In genomic region chr11:10294289-10294953, GRCh38 we compare ENCODE assay signal across 8 cellular contexts. TPM values are rescaled to one million over a fixed set of nuclear protein-coding genes. Genes with fewer than 3 reads are reported as not detected.
DNase-seq lines count a peak whose midpoint lies in the region; ATAC-seq, FAIRE-seq and TF ChIP-seq lines count a peak whose summit lies in the region.

No MANE protein-coding gene starts in this region.

- no peaks in the 10 kb centered on the region for H3K9me3 Mint-ChIP-seq in activated CD4-positive, alpha-beta T cell treated with anti-CD3 and anti-CD28 coated beads for 36 hours (ENCODE audit: low read depth)
- H3K9me3 Mint-ChIP-seq in effector memory CD8-positive, alpha-beta T cell: no peaks in the 10 kb centered on the region
- H3K9me3 Mint-ChIP-seq in type B pancreatic cell: no peaks in the 10 kb centered on the region

- H3K4me1 Mint-ChIP-seq in activated CD4-positive, alpha-beta T cell treated with anti-CD3 and anti-CD28 coated beads for 36 hours: peaks cover 39% of the 10 kb centered on the region
- peaks cover 31 to 39% of the 10 kb centered on the region in 2 donors for H3K4me1 Mint-ChIP-seq in effector memory CD8-positive, alpha-beta T cell (ENCODE audit: low read depth in 2 of 2)
- H3K4me1 Mint-ChIP-seq in type B pancreatic cell (ENCODE audit: unreplicated experiment): peaks cover 30% of the 10 kb centered on the region

- H3K36me3 Mint-ChIP-seq in activated CD4-positive, alpha-beta T cell treated with anti-CD3 and anti-CD28 coated beads for 36 hours (ENCODE audit: low read depth): no peaks in the 10 kb centered on the region
- H3K36me3 Mint-ChIP-seq in effector memory CD8-positive, alpha-beta T cell (ENCODE audit: insufficient read depth): peaks cover 12% of the 10 kb centered on the region
- peaks cover 4% of the 10 kb centered on the region for H3K36me3 Mint-ChIP-seq in type B pancreatic cell

- no peak for DNase-seq in activated CD4-positive, alpha-beta T cell treated with anti-CD3 and anti-CD28 coated beads for 36 hours
- no peak for DNase-seq in activated CD4-positive, alpha-beta T cell treated with anti-CD3 and anti-CD28 coated beads for 1 hour
- peak; percentile 44 for DNase-seq in RWPE1 (ENCODE audit: low spot score)
- no peak for DNase-seq in effector memory CD8-positive, alpha-beta T cell
- DNase-seq in medulla oblongata (ENCODE audit: extremely low spot score): peak; percentile 18
- DNase-seq in type B pancreatic cell (ENCODE audit: extremely low spot score, unreplicated experiment): no peak
- DNase-seq in D721Med (ENCODE audit: insufficient read length, low spot score): no peak

- H3K27me3 Mint-ChIP-seq in activated CD4-positive, alpha-beta T cell treated with anti-CD3 and anti-CD28 coated beads for 36 hours: peaks cover 31% of the 10 kb centered on the region
- peaks cover 22 to 23% of the 10 kb centered on the region in 2 donors for H3K27me3 Mint-ChIP-seq in effector memory CD8-positive, alpha-beta T cell
- H3K27me3 Mint-ChIP-seq in type B pancreatic cell: no peaks in the 10 kb centered on the region

- no peak for ATAC-seq in activated CD4-positive, alpha-beta T cell treated with anti-CD3 and anti-CD28 coated beads for 36 hours
- ATAC-seq in effector memory CD8-positive, alpha-beta T cell (replicated peaks): no peak
- no peak for ATAC-seq in GM21737 (IDR thresholded peaks at IDR 0.05; ENCODE audit: unreplicated experiment)

- no peak for FAIRE-seq in D721Med (lab: Jason Lieb, UNC)

- peak overlapping the region; percentile 69 for H3K4me3 Mint-ChIP-seq in activated CD4-positive, alpha-beta T cell treated with anti-CD3 and anti-CD28 coated beads for 36 hours
- H3K4me3 Mint-ChIP-seq in effector memory CD8-positive, alpha-beta T cell: peak overlapping the region; percentile 77 to 79
- peak overlapping the region; percentile 96 for H3K4me3 Mint-ChIP-seq in type B pancreatic cell

- CTCF ChIA-PET in activated CD4-positive, alpha-beta T cell treated with anti-CD3 and anti-CD28 coated beads for 36 hours (lab: Charles Lee): interaction anchor here (1.3 kb wide), 1 partner anchor 12 kb away, joined by 3 read pairs; no protein-coding TSS in a partner anchor
- CTCF ChIA-PET in RWPE1 (lab: Yijun Ruan, JAX): no interaction called here

- POLR2A ChIA-PET in activated CD4-positive, alpha-beta T cell treated with anti-CD3 and anti-CD28 coated beads for 36 hours (lab: Charles Lee): no interaction called here
- POLR2A ChIA-PET in RWPE1 (lab: Yijun Ruan, JAX; ENCODE audit: low non-redundant PET): no interaction called here

- TF ChIP-seq CTCF in RWPE1 (conservative IDR thresholded peaks at IDR 0.05; ENCODE audit: low read depth) (no peak), type B pancreatic cell (conservative IDR thresholded peaks at IDR 0.05) (no peak), D721Med (IDR thresholded peaks at IDR 0.05; ENCODE audit: insufficient read depth, missing control alignments) (no peak)

- H3K27ac Mint-ChIP-seq in activated CD4-positive, alpha-beta T cell treated with anti-CD3 and anti-CD28 coated beads for 36 hours: no peak overlapping the region
- peak overlapping the region in 1 of 2 donors; percentile 81 for H3K27ac Mint-ChIP-seq in effector memory CD8-positive, alpha-beta T cell
- peak overlapping the region; percentile 96 for H3K27ac Mint-ChIP-seq in type B pancreatic cell

- peak overlapping the region; percentile 90 for H3K27ac ChIP-seq in RWPE1

- intact Hi-C loops in activated CD4-positive, alpha-beta T cell treated with anti-CD3 and anti-CD28 coated beads for 36 hours (cut with DNase I, micrococcal nuclease): loop anchor here (1.0 kb wide), 2 partner anchors 10 to 13 kb away; no protein-coding TSS in a partner anchor

RNA-seq across cellular contexts. Expression of gene SBF2, which starts 0.4 kb away (rescaled TPM):
- 1 to 10 TPM; 7.1 to 8.1 TPM for total RNA-seq in activated CD4-positive, alpha-beta T cell treated with anti-CD3 and anti-CD28 coated beads for 36 hours
- total RNA-seq in type B pancreatic cell (ENCODE audit: low replicate concordance): 30.4 and 39.5 TPM in 2 replicates

RNA-seq across cellular contexts. Expression of gene ADM, which starts 10.5 kb away (rescaled TPM):
- total RNA-seq in activated CD4-positive, alpha-beta T cell treated with anti-CD3 and anti-CD28 coated beads for 36 hours: 10 to 100 TPM; 11.7 to 14.4 TPM
- total RNA-seq in type B pancreatic cell (ENCODE audit: low replicate concordance): 28.8 and 67.2 TPM in 2 replicates

Comparison
In these comparisons a context has a peak if more than half of its experiments do, and no peak if none do; other contexts are left out.
1. DNase-seq: peak in RWPE1 (single experiment) and medulla oblongata (single experiment); none in activated CD4-positive, alpha-beta T cell treated with anti-CD3 and anti-CD28 coated beads for 36 hours (single experiment), activated CD4-positive, alpha-beta T cell treated with anti-CD3 and anti-CD28 coated beads for 1 hour (single experiment), effector memory CD8-positive, alpha-beta T cell (0 of 3), type B pancreatic cell (single experiment) and D721Med (single experiment).
2. Peak in every context shown above with its lines, with median percentiles within 50 percentile points of each other: H3K4me3 Mint-ChIP-seq.